ENCODE assay signal across 8 cellular contexts in genomic region chr18:79964330-79965118, GRCh38. TPM values are rescaled to one million over a fixed set of nuclear protein-coding genes. Genes with fewer than 3 reads are reported as not detected.
DNase-seq lines count a peak whose midpoint lies in the region; ATAC-seq and TF ChIP-seq lines count a peak whose summit lies in the region.

Gene HSBP1L1, plus strand, starts transcription at chr18:79964643. Its CDS starts 93 bp downstream, at chr18:79964736.

- ATAC-seq in GM21717 (IDR thresholded peaks at IDR 0.05; ENCODE audit: unreplicated experiment) = peak; percentile 85
- ATAC-seq in left lobe of liver = peak; percentile 95

- DNase-seq in GM06990 (ENCODE audit: extremely low read depth, insufficient read length) (peak; percentile 86), Kasumi-1 (lab: John Stamatoyannopoulos, UW) (peak; percentile 53 to 56), left lobe of liver (ENCODE audit: low spot score) (peak; percentile 82), SHP77 treated with DMSO at 0.1 percent for 48 hours (lab: John Stamatoyannopoulos, UW) (no peak)
- DNase-seq in activated CD4-positive, CD25-positive, alpha-beta regulatory T cell treated with anti-CD3 and anti-CD28 coated beads, Interleukin-2, amount 50 U/mL, for 16 hours (ENCODE audit: low read depth, low spot score) = peak; percentile 23
- peak in 2 of 3 donors; percentile 26 to 38 for DNase-seq in stimulated activated CD4-positive, alpha-beta T cell treated with anti-CD3 and anti-CD28 coated beads, TNF-alpha, amount 100 ng/mL, for 1 hour (ENCODE audit: low read depth in 3 of 3, low spot score in 1 of 3)

- H3K36me3 ChIP-seq in GM06990 (ENCODE audit: control insufficient read depth, insufficient read depth, low read length) = no peaks in the 10 kb centered on the region; the same call in 1 of the 2 replicates

- peak; percentile 12 for TF ChIP-seq CTCF in GM06990 (IDR thresholded peaks at IDR 0.05; ENCODE audit: insufficient read depth, low read length, poor library complexity, severe bottlenecking)

- H3K27ac ChIP-seq in cingulate gyrus (ENCODE audit: low read depth, low read length) = peak within 1 kb of the TSS; percentile 72

- peak within 1 kb of the TSS; percentile 72 for H3K4me3 ChIP-seq in GM06990 (replicated peaks; ENCODE audit: low read depth, low read length)

- no peaks in the 10 kb centered on the region for H3K27me3 ChIP-seq in GM06990 (replicated peaks; ENCODE audit: control insufficient read depth, insufficient read depth, low read length)

RNA-seq across cellular contexts. Expression of gene HSBP1L1, which starts in this region (rescaled TPM):
- 20.2 TPM for total RNA-seq in left lobe of liver
